15 cellular contexts compared by ENCODE assay signal in genomic region chr6:113870917-113871316, GRCh38. TPM values are rescaled to one million over a fixed set of nuclear protein-coding genes. Genes with fewer than 3 reads are reported as not detected.
A peak's percentile ranks its signal among the peaks of the same experiment; 100 is the strongest.
DNase-seq lines count a peak whose midpoint lies in the region; ATAC-seq, FAIRE-seq and TF ChIP-seq lines count a peak whose summit lies in the region.
"Had no signal": no experiment of that assay in that cellular context is flagged by ENCODE, and none has a peak within 500 bp of the region (broad histone marks: within the 10 kb centered on the region; RNA-seq: fewer than 3 reads in every experiment).

No MANE protein-coding gene starts in this region.

- H3K79me2 ChIP-seq in osteoblast (ENCODE audit: insufficient read depth, low read length) (peaks cover 11% of the 10 kb centered on the region), PC-3 (ENCODE audit: low read length) (no peaks in the 10 kb centered on the region)

- no peaks in the 10 kb centered on the region for H3K9me2 ChIP-seq in PC-3 (replicated peaks; ENCODE audit: low read length)

- CTCF ChIA-PET in PC-3 (lab: Charles Lee), result no interaction called here

- BruUV-seq in PC-3 (replicated peaks; lab: Mats Ljungman, UMichigan), result no TSS peak

- POLR2A ChIA-PET in PC-3 (lab: Charles Lee; ENCODE audit: unreplicated experiment), result no interaction called here

- peak overlapping the region; percentile 19 for H3K4me2 ChIP-seq in osteoblast (ENCODE audit: insufficient read depth, low read length)
- no peak overlapping the region for H3K4me2 ChIP-seq in PC-3 (ENCODE audit: low read length)

- H3K9me3 ChIP-seq in osteoblast (ENCODE audit: low read depth, low read length), result no peaks in the 10 kb centered on the region
- no peaks in the 10 kb centered on the region for H3K9me3 ChIP-seq in PC-3 (ENCODE audit: low read length)
- H3K9me3 ChIP-seq: BE2C had no signal

- H3K27me3 Mint-ChIP-seq in HFFc6 (ENCODE audit: insufficient read depth), result no peaks in the 10 kb centered on the region

- H3K27ac Mint-ChIP-seq in HFFc6, result peak overlapping the region; percentile 43
- H3K27ac Mint-ChIP-seq: CD4-positive, CD25-positive, alpha-beta regulatory T cell; CD8-positive, alpha-beta memory T cell; H9 had no signal

- H2AFZ ChIP-seq in osteoblast (ENCODE audit: low read length) (no peak overlapping the region), PC-3 (ENCODE audit: low read length) (no peak overlapping the region)

- H3K27me3 ChIP-seq in osteoblast (ENCODE audit: insufficient read depth, low read length) (no peaks in the 10 kb centered on the region), PC-3 (ENCODE audit: low read length) (no peaks in the 10 kb centered on the region)
- H3K27me3 ChIP-seq: BE2C had no signal

- H3K4me3 ChIP-seq in osteoblast (ENCODE audit: insufficient read depth, low read length) (no peak overlapping the region), PC-3 (ENCODE audit: low read length) (no peak overlapping the region)

- H3K36me3 ChIP-seq in osteoblast (ENCODE audit: insufficient read depth, low read length) (no peaks in the 10 kb centered on the region), PC-3 (ENCODE audit: low read depth, low read length) (no peaks in the 10 kb centered on the region)
- H3K36me3 ChIP-seq: BE2C had no signal

- peaks cover 43% of the 10 kb centered on the region for H3K4me1 Mint-ChIP-seq in HFFc6 (ENCODE audit: low read depth)

- peaks cover 12% of the 10 kb centered on the region for H3K4me1 ChIP-seq in osteoblast (ENCODE audit: insufficient read depth, low read length)
- H3K4me1 ChIP-seq in PC-3 (ENCODE audit: insufficient read depth, low read length), result 0 out of 2 replicates have a peak, but pooled peaks cover 4% of the 10 kb centered on the region
- H3K4me1 ChIP-seq: BE2C had no signal

- H4K20me1 ChIP-seq in osteoblast (ENCODE audit: insufficient read depth, low read length) (no peaks in the 10 kb centered on the region), PC-3 (ENCODE audit: low read length) (no peaks in the 10 kb centered on the region)

- H3K36me3 Mint-ChIP-seq in HFFc6 (ENCODE audit: low read depth), result no peaks in the 10 kb centered on the region
- H3K36me3 Mint-ChIP-seq: CD4-positive, CD25-positive, alpha-beta regulatory T cell had no signal

- intact Hi-C loops in PC-3 (cut with micrococcal nuclease), result no loop called here

- no peak for TF ChIP-seq CTCF in HFFc6 (IDR thresholded peaks at IDR 0.05)
- no peak for TF ChIP-seq CTCF in osteoblast (IDR thresholded peaks at IDR 0.05; ENCODE audit: extremely low read depth, low read depth, low read length)
- TF ChIP-seq CTCF in PC-3 (conservative IDR thresholded peaks at IDR 0.05; ENCODE audit: low read depth, low read length), result no peak

- no peak overlapping the region for H3K9ac ChIP-seq in PC-3 (ENCODE audit: low read length)

- ATAC-seq in GM21825 (IDR thresholded peaks at IDR 0.05; ENCODE audit: unreplicated experiment), result no peak
- no peak for ATAC-seq in PC-3

- no peaks in the 10 kb centered on the region for H3F3A ChIP-seq in PC-3 (ENCODE audit: low read length, unreplicated experiment)

- H3K9me3 Mint-ChIP-seq in HFFc6, result no peaks in the 10 kb centered on the region
- H3K9me3 Mint-ChIP-seq: CD8-positive, alpha-beta memory T cell; H9 had no signal

- DNase-seq in HFFc6, result peak; percentile 7
- no peak for DNase-seq in osteoblast (ENCODE audit: insufficient read length, low spot score, missing footprints)
- DNase-seq in NCI-H2227 treated with DMSO at 0.1 percent for 48 hours (lab: John Stamatoyannopoulos, UW), result no peak
- no peak for DNase-seq in PC-3
- DNase-seq: ACHN; BE2C; C1 segment of cervical spinal cord; CD4-positive, CD25-positive, alpha-beta regulatory T cell; CD8-positive, alpha-beta memory T cell; COR-L47; GDM1; H9 had no signal

- no peak overlapping the region for H3K4me3 Mint-ChIP-seq in HFFc6
- H3K4me3 Mint-ChIP-seq: CD4-positive, CD25-positive, alpha-beta regulatory T cell; CD8-positive, alpha-beta memory T cell; H9 had no signal

- H3K27ac ChIP-seq in osteoblast (ENCODE audit: low read depth, low read length) (no peak overlapping the region), PC-3 (ENCODE audit: low read length) (no peak overlapping the region)

- peak; percentile 12 for FAIRE-seq in endometrium (lab: Jason Lieb, UNC)
- FAIRE-seq: H1 had no signal

RNA-seq across cellular contexts. Expression of gene MARCKS, which starts 13.8 kb away (rescaled TPM):
- 100 to 1,000 TPM; 162 to 199 (median 166) TPM for total RNA-seq in HFFc6 (2021; fragmentation: NEBNext Ultra II Directional; extraction: Animal tissue kit (Norgen Biotek cat#: 25700))
- total RNA-seq in osteoblast (535 and 570 TPM in 2 replicates), PC-3 (2014; rRNA removed) (51.5 and 62.8 TPM in 2 replicates)
- total RNA-seq: CD4-positive, CD25-positive, alpha-beta regulatory T cell had no signal
